8 cellular contexts compared by ENCODE assay signal in the genomic region with DNA sequence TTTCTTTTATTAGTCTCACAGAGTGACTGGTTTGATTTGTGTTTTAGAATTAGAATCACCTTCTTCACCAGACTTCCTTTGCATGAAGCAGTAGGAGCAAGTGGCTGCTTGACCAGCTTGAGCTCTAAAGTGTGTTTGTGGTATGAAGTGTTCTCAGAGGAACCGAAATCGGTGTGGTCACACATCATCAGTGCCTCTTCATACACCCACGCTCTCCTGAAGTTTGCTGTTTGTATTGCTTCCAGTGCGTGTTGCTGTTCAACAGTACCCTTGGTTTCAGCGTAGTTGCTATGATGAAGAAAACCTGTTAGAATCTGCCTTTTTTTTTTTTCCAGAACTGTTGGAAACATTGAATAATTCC.
DNase-seq lines count a peak whose midpoint lies in the region; ATAC-seq, FAIRE-seq and TF ChIP-seq lines count a peak whose summit lies in the region.

No MANE protein-coding gene starts in this region.

- H3K9ac ChIP-seq in K562 (ENCODE audit: insufficient read depth in 1 of 2, low read depth in 2 of 2, low read length in 2 of 2) = peak overlapping the region in 1 of 2 experiments; percentile 42; a peak in 1 of 4 replicates

- peaks cover 32 to 66% of the 10 kb centered on the region in 2 experiments for H3K4me1 ChIP-seq in K562 (replicated peaks in 1 of 2; ENCODE audit: control insufficient read depth in 2 of 2, insufficient read depth in 2 of 2, low read length in 2 of 2)

- no peaks in the 10 kb centered on the region; a peak in 1 of 5 replicates for H3K27me3 ChIP-seq in K562 (ENCODE audit: control insufficient read depth in 2 of 2, insufficient read depth in 2 of 2, low read length in 2 of 2)

- no peak for TF ChIP-seq EP300 in K562 (IDR thresholded peaks at IDR 0.05; ENCODE audit: low read length)

- intact Hi-C loops in K562 (cut with micrococcal nuclease) = loop anchor here (10.0 kb wide), 1 partner anchor 867 kb away; no protein-coding TSS in a partner anchor

- DNase-seq in K562 (ENCODE audit: extremely low read depth in 1 of 4, low spot score in 3 of 4) = peak in 2 of 4 experiments; percentile 46 to 72
- DNase-seq in stimulated activated CD8-positive, alpha-beta memory T cell treated with anti-CD3 and anti-CD28 coated beads, Interleukin-7, amount 100 ng/mL, for 4 hours (ENCODE audit: low read depth in 2 of 2) = peak; percentile 15 to 24
- no peak for DNase-seq in mesenteric fat pad (ENCODE audit: low spot score)
- DNase-seq in NCI-H226 = no peak
- DNase-seq in hippocampal formation (lab: John Stamatoyannopoulos, UW) = no peak

- H4K20me1 ChIP-seq in K562 (replicated peaks; ENCODE audit: control insufficient read depth, insufficient read depth, low read length) = 0 out of 2 replicates have a peak, but pooled peaks cover 5% of the 10 kb centered on the region

- CTCF ChIA-PET in K562 (lab: Yijun Ruan, JAX; ENCODE audit: low intra/inter-chr PET ratio) = no interaction called here

- no peak for TF ChIP-seq CTCF in K562 (IDR thresholded peaks at IDR 0.05 in 2 of 3, conservative IDR thresholded peaks at IDR 0.05 in 1 of 3; ENCODE audit: insufficient read depth in 2 of 3, low read depth in 1 of 3, low read length in 3 of 3)

- TF ChIP-seq POLR2A in K562 (conservative IDR thresholded peaks at IDR 0.05) = no peak

- in situ Hi-C loops in K562 (cut with MboI) = no loop called here

- H3K4me2 ChIP-seq in K562 (ENCODE audit: insufficient read depth, low read length) = peak overlapping the region; percentile 74

- BruUV-seq in K562 (replicated peaks; lab: Mats Ljungman, UMichigan) = no TSS peak

- peak overlapping the region; percentile 54 for H2AFZ ChIP-seq in K562 (ENCODE audit: low read depth, low read length)

- H3K9me3 ChIP-seq in K562 (replicated peaks; ENCODE audit: control insufficient read depth, insufficient read depth, low read depth, low read length) = no peaks in the 10 kb centered on the region

- H3K4me3 ChIP-seq in GM08714 (ENCODE audit: low read length) (0 out of 2 replicates have a peak overlapping the region, but pooled peaks have one; percentile 7), K562 (no peak overlapping the region)

- peaks cover 3% of the 10 kb centered on the region for H3K36me3 ChIP-seq in K562 (ENCODE audit: control insufficient read depth, insufficient read depth, low read length)

- peaks cover 91% of the 10 kb centered on the region for H3K79me2 ChIP-seq in K562 (ENCODE audit: control insufficient read depth, insufficient read depth, low read length)

- peak; percentile 78 for ATAC-seq in GM19468 (IDR thresholded peaks at IDR 0.05; ENCODE audit: extremely low read depth, unreplicated experiment)
- peak; percentile 72 for ATAC-seq in HG03520 (IDR thresholded peaks at IDR 0.05; ENCODE audit: unreplicated experiment)
- ATAC-seq in K562 = peak; percentile 42

- FAIRE-seq in K562 (lab: Jason Lieb, UNC) = peak; percentile 87

- peaks cover 3% of the 10 kb centered on the region for H3K9me1 ChIP-seq in K562 (ENCODE audit: control insufficient read depth, insufficient read depth, low read length)

- POLR2A ChIA-PET in K562 (lab: Yijun Ruan, JAX) = interaction anchor here (0.6 to 2.1 kb wide), 4 partner anchors 9 to 133 kb away, joined by 3 to 8 read pairs (median 4); no protein-coding TSS in a partner anchor

- 18% methylated on average over 5 of the region's 5 CpGs for WGBS in K562 (ENCODE audit: insufficient coverage, low coverage, missing lambda C conversion rate)

- H3K27ac ChIP-seq in K562 (ENCODE audit: extremely low read depth, low read depth, low read length) = peak overlapping the region; percentile 76

- TF ChIP-seq RAD21 in K562 (CRISPR knock-in tag; conservative IDR thresholded peaks at IDR 0.05 in 1 of 2, IDR thresholded peaks at IDR 0.05 in 1 of 2) = no peak

TF ChIP-seq in K562, 482 proteins besides CTCF, POLR2A, EP300 and RAD21:
- peak; percentile 36 for TF ChIP-seq RFX1 (IDR thresholded peaks at IDR 0.05)
- no peak for TF ChIP-seq MNT (conservative IDR thresholded peaks at IDR 0.05)
- no peak for TF ChIP-seq SUPT5H (IDR thresholded peaks at IDR 0.05)
- peak; percentile 96 for TF ChIP-seq EGR1 (conservative IDR thresholded peaks at IDR 0.05)
- peak; percentile 51; the same call in 1 of the 2 replicates for TF ChIP-seq FOXJ3 (CRISPR knock-in tag; IDR thresholded peaks at IDR 0.05)
- peak; percentile 52; the same call in 1 of the 2 replicates for TF ChIP-seq FOXJ2 (tag; IDR thresholded peaks at IDR 0.05)
- TF ChIP-seq HSF4 (CRISPR knock-in tag; IDR thresholded peaks at IDR 0.05; ENCODE audit: borderline replicate concordance) = no peak
- TF ChIP-seq ZNF197 (CRISPR knock-in tag; IDR thresholded peaks at IDR 0.05; ENCODE audit: low read depth) = 0 out of 2 replicates have a peak, but pooled peaks have one; percentile 44
- TF ChIP-seq CSDE1 (IDR thresholded peaks at IDR 0.05) = no peak
- TF ChIP-seq FOXK2 (conservative IDR thresholded peaks at IDR 0.05 in 1 of 2, IDR thresholded peaks at IDR 0.05 in 1 of 2; ENCODE audit: low read depth in 2 of 2) = 0 out of 4 replicates have a peak, but pooled peaks of 1 of the 2 experiments have one; percentile 12
- 0 out of 2 replicates have a peak, but pooled peaks have one; percentile 12 for TF ChIP-seq MBD2 (IDR thresholded peaks at IDR 0.05; ENCODE audit: borderline replicate concordance, low read depth)
- TF ChIP-seq, protein P1, sequence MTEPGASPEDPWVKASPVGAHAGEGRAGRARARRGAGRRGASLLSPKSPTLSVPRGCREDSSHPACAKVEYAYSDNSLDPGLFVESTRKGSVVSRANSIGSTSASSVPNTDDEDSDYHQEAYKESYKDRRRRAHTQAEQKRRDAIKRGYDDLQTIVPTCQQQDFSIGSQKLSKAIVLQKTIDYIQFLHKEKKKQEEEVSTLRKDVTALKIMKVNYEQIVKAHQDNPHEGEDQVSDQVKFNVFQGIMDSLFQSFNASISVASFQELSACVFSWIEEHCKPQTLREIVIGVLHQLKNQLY (CRISPR knock-in tag; conservative IDR thresholded peaks at IDR 0.05) = no peak

Comparison
In these comparisons a context has a peak if more than half of its experiments do, and no peak if none do; other contexts are left out.
1. DNase-seq: peak in stimulated activated CD8-positive, alpha-beta memory T cell treated with anti-CD3 and anti-CD28 coated beads, Interleukin-7, amount 100 ng/mL, for 4 hours (2 of 2); none in mesenteric fat pad (single experiment), NCI-H226 (single experiment) and hippocampal formation (0 of 2).
2. Peak in every context shown above with its lines, with median percentiles within 50 percentile points of each other: ATAC-seq.